In the genomic region with DNA sequence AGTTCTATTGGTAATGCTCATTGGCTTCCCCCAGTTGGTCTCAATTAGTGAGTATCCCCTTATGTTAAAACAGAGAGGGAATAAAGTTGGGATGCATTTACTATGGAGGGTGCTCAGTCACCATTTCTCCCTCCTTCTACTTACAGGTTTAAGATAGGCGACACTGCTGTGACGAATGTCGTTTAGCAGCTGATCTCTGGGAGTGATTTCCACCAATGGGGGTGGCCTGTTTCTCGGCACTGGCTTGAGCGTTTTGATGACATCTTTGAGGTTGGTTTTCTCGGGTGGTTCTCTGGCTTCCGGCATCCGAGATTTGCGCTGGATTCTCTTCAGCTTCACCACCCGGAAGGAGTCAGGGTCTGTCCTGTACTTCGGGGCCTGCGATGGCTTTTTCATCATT, we compare ENCODE assay signal across 22 cellular contexts.
"Had no signal": no experiment of that assay in that cellular context is flagged by ENCODE, and none has a peak within 500 bp of the region (broad histone marks: within the 10 kb centered on the region; RNA-seq: fewer than 3 reads in every experiment).

No MANE protein-coding gene starts in this region.

- H3K4me3 ChIP-seq: MG63 had no signal

- H3K4me2 ChIP-seq: SK-N-SH had no signal

- H3K9ac ChIP-seq: SK-N-SH had no signal

- DNase-seq: Karpas-422, KG1, MG63, NCI-H1092, NCI-H1105 treated with DMSO at 0.1 percent for 48 hours, NCI-H1417 treated with DMSO at 0.1 percent for 48 hours, NCI-H146, NCI-H1694 treated with DMSO at 0.1 percent for 48 hours, NCI-H1930, NCI-H2081, NCI-H2171, NCI-H226, NCI-H446, NCI-H510A, NCI-H524 treated with DMSO at 0.1 percent for 48 hours, NCI-H69, NCI-H774, SHP77, SK-N-SH, SW 1271 had no signal

- ATAC-seq: Panc1 had no signal

- H3K27me3 ChIP-seq: MG63 had no signal

- H3K36me3 ChIP-seq: MG63 had no signal

- H3K27ac ChIP-seq: RWPE1 had no signal

- H3K9me3 ChIP-seq: MG63, SK-N-SH had no signal

- H3K9me2 ChIP-seq: SK-N-SH had no signal
